Comparison of ENCODE assay signal across 1 cellular context in the genomic region with DNA sequence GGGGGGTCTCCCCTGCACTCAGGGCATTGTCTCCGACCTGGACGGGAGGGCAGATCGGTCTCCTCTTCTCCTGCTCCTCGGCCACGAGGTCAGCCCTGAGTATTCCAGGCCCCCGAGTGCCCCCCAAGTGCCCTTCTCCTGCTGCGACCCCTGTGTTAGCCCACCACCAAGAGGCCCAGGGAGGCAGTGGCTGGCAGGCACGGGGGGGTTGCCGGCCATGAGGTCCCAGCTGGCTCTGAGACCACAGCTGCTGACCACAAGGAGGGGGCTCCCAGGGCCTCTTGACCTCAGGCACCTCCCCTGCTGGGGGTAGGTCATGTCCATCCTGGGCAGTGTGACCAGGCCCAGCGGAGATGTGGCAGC.
TF ChIP-seq lines count a peak whose summit lies in the region.

No MANE protein-coding gene starts in this region.

TF ChIP-seq in GM23338, 12 proteins besides CTCF, POLR2A, EP300 and RAD21 (continued from another document):
- TF ChIP-seq, protein P1, sequence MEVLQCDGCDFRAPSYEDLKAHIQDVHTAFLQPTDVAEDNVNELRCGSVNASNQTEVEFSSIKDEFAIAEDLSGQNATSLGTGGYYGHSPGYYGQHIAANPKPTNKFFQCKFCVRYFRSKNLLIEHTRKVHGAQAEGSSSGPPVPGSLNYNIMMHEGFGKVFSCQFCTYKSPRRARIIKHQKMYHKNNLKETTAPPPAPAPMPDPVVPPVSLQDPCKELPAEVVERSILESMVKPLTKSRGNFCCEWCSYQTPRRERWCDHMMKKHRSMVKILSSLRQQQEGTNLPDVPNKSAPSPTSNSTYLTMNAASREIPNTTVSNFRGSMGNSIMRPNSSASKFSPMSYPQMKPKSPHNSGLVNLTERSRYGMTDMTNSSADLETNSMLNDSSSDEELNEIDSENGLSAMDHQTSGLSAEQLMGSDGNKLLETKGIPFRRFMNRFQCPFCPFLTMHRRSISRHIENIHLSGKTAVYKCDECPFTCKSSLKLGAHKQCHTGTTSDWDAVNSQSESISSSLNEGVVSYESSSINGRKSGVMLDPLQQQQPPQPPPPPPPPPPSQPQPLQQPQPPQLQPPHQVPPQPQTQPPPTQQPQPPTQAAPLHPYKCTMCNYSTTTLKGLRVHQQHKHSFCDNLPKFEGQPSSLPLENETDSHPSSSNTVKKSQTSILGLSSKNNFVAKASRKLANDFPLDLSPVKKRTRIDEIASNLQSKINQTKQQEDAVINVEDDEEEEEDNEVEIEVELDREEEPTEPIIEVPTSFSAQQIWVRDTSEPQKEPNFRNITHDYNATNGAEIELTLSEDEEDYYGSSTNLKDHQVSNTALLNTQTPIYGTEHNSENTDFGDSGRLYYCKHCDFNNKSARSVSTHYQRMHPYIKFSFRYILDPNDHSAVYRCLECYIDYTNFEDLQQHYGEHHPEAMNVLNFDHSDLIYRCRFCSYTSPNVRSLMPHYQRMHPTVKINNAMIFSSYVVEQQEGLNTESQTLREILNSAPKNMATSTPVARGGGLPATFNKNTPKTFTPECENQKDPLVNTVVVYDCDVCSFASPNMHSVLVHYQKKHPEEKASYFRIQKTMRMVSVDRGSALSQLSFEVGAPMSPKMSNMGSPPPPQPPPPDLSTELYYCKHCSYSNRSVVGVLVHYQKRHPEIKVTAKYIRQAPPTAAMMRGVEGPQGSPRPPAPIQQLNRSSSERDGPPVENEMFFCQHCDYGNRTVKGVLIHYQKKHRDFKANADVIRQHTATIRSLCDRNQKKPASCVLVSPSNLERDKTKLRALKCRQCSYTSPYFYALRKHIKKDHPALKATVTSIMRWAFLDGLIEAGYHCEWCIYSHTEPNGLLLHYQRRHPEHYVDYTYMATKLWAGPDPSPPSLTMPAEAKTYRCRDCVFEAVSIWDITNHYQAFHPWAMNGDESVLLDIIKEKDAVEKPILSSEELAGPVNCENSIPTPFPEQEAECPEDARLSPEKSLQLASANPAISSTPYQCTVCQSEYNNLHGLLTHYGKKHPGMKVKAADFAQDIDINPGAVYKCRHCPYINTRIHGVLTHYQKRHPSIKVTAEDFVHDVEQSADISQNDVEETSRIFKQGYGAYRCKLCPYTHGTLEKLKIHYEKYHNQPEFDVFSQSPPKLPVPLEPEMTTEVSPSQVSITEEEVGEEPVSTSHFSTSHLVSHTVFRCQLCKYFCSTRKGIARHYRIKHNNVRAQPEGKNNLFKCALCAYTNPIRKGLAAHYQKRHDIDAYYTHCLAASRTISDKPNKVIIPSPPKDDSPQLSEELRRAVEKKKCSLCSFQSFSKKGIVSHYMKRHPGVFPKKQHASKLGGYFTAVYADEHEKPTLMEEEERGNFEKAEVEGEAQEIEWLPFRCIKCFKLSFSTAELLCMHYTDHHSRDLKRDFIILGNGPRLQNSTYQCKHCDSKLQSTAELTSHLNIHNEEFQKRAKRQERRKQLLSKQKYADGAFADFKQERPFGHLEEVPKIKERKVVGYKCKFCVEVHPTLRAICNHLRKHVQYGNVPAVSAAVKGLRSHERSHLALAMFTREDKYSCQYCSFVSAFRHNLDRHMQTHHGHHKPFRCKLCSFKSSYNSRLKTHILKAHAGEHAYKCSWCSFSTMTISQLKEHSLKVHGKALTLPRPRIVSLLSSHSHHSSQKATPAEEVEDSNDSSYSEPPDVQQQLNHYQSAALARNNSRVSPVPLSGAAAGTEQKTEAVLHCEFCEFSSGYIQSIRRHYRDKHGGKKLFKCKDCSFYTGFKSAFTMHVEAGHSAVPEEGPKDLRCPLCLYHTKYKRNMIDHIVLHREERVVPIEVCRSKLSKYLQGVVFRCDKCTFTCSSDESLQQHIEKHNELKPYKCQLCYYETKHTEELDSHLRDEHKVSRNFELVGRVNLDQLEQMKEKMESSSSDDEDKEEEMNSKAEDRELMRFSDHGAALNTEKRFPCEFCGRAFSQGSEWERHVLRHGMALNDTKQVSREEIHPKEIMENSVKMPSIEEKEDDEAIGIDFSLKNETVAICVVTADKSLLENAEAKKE (CRISPR knock-in tag; IDR thresholded peaks at IDR 0.05): no peak
- no peak for TF ChIP-seq JUNB (IDR thresholded peaks at IDR 0.05; ENCODE audit: unreplicated experiment)
- TF ChIP-seq STAT1 (IDR thresholded peaks at IDR 0.05; ENCODE audit: unreplicated experiment): no peak
- TF ChIP-seq, protein P2, sequence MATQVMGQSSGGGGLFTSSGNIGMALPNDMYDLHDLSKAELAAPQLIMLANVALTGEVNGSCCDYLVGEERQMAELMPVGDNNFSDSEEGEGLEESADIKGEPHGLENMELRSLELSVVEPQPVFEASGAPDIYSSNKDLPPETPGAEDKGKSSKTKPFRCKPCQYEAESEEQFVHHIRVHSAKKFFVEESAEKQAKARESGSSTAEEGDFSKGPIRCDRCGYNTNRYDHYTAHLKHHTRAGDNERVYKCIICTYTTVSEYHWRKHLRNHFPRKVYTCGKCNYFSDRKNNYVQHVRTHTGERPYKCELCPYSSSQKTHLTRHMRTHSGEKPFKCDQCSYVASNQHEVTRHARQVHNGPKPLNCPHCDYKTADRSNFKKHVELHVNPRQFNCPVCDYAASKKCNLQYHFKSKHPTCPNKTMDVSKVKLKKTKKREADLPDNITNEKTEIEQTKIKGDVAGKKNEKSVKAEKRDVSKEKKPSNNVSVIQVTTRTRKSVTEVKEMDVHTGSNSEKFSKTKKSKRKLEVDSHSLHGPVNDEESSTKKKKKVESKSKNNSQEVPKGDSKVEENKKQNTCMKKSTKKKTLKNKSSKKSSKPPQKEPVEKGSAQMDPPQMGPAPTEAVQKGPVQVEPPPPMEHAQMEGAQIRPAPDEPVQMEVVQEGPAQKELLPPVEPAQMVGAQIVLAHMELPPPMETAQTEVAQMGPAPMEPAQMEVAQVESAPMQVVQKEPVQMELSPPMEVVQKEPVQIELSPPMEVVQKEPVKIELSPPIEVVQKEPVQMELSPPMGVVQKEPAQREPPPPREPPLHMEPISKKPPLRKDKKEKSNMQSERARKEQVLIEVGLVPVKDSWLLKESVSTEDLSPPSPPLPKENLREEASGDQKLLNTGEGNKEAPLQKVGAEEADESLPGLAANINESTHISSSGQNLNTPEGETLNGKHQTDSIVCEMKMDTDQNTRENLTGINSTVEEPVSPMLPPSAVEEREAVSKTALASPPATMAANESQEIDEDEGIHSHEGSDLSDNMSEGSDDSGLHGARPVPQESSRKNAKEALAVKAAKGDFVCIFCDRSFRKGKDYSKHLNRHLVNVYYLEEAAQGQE (IDR thresholded peaks at IDR 0.05; ENCODE audit: unreplicated experiment): no peak
- no peak for TF ChIP-seq EZH2phosphoT487 (IDR thresholded peaks at IDR 0.05; ENCODE audit: unreplicated experiment)
- no peak for TF ChIP-seq NANOG (IDR thresholded peaks at IDR 0.05; ENCODE audit: borderline replicate concordance)
